Comparison of ENCODE assay signal across 8 cellular contexts in the genomic region with DNA sequence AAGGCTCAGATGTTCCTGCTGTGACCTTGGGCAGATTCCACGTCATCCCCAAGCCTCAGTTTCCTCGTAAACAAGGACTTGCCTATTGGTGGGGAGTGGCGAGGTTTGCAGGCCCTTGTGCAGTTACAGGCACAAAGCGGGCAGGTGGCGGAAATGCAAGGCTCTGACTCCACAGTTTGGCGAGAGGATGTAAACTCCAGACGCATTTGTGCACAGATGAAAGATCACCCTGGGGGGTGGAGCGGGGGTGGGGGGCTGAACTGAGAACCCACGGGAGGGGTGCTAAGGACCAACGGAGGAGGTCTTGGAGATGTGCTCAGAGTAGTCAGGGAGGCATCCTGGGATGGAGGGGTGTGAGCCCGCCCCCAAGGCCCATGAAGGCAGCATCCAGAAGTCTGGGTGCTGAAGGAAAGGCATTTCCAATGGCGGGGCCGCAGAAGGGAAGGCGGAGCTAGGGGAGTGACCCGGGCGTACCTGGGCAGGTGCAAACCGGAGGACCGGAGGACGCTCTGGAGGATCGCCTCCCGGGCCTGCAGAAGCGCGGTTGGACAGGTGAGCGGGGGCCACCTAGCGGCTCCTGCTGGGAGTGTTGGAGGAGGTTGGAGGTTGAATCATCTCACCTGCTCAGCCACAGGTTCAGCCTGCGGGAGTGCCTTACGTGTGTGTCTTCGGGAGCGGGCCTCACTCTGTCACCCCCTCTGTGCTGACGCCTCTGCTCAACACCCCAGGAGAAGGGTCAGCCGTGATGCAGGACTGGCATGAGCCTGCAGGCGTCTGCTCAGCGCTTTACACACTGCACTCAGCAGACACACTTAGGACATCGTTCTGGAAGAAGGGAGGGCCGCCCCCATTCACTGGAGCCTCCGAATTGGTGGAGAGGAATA. TPM values are rescaled to one million over a fixed set of nuclear protein-coding genes. Genes with fewer than 3 reads are reported as not detected.
DNase-seq lines count a peak whose midpoint lies in the region; ATAC-seq and TF ChIP-seq lines count a peak whose summit lies in the region.

No MANE protein-coding gene starts in this region.

- no peaks in the 10 kb centered on the region for H3K36me3 ChIP-seq in right lobe of liver

- H3K4me3 ChIP-seq in right lobe of liver = no peak overlapping the region

- 7% methylated on average over 17 of the region's 36 CpGs for WGBS in right lobe of liver (ENCODE audit: insufficient coverage, low coverage, low lambda C conversion rate, missing lambda C conversion rate)

- no peaks in the 10 kb centered on the region for H3K36me3 Mint-ChIP-seq in activated CD4-positive, alpha-beta T cell treated with anti-CD3 and anti-CD28 coated beads for 36 hours (ENCODE audit: low read depth)

- no peak overlapping the region for H3K4me3 Mint-ChIP-seq in activated CD4-positive, alpha-beta T cell treated with anti-CD3 and anti-CD28 coated beads for 36 hours

- ATAC-seq in activated CD4-positive, alpha-beta T cell treated with anti-CD3 and anti-CD28 coated beads for 36 hours = peak; percentile 86
- ATAC-seq in right lobe of liver = peak; percentile 92 to 97 (median 96)

- peak; percentile 41 for DNase-seq in NK-92 treated with Interleukin-12 subunit alpha and Interleukin-12 subunit beta, amount 100 ng/mL, for 24 hours (lab: John Stamatoyannopoulos, UW)
- DNase-seq in NK-92 (lab: John Stamatoyannopoulos, UW; ENCODE audit: unreplicated experiment) (no peak), NCI-H187 treated with DMSO at 0.1 percent for 48 hours (lab: John Stamatoyannopoulos, UW) (peak; percentile 0), cerebellar cortex (ENCODE audit: low spot score) (peak; percentile 78), right lobe of liver (peak; percentile 81 to 83 (median 81)), GF-D8 (lab: John Stamatoyannopoulos, UW) (no peak)
- DNase-seq in activated CD4-positive, alpha-beta T cell treated with anti-CD3 and anti-CD28 coated beads for 36 hours = peak; percentile 88
- DNase-seq in stimulated activated CD8-positive, alpha-beta memory T cell treated with anti-CD3 and anti-CD28 coated beads, Interleukin-12 subunit alpha, Interleukin-12 subunit beta, amount 100 ng/mL, for 4 hours (ENCODE audit: low read depth) = peak; percentile 55

- POLR2A ChIA-PET in activated CD4-positive, alpha-beta T cell treated with anti-CD3 and anti-CD28 coated beads for 36 hours (lab: Charles Lee) = no interaction called here

- no peak for TF ChIP-seq POLR2A in right lobe of liver (IDR thresholded peaks at IDR 0.05)

- H3K27me3 ChIP-seq in right lobe of liver = peaks cover 0 to 36% of the 10 kb centered on the region in 2 donors

- H3K4me1 ChIP-seq in right lobe of liver = peaks cover 0 to 10% (median 0%) of the 10 kb centered on the region in 4 donors

- intact Hi-C loops in activated CD4-positive, alpha-beta T cell treated with anti-CD3 and anti-CD28 coated beads for 36 hours (cut with DNase I, micrococcal nuclease) = loop anchor here (1.0 to 2.0 kb wide), 7 partner anchors 71 to 228 kb away; no protein-coding TSS in a partner anchor
- intact Hi-C loops in right lobe of liver (cut with DNase I) = loop anchor here in 1 of 2 donors (5.0 kb wide), 2 partner anchors 74 to 234 kb away; no protein-coding TSS in a partner anchor

- H3K4me1 Mint-ChIP-seq in activated CD4-positive, alpha-beta T cell treated with anti-CD3 and anti-CD28 coated beads for 36 hours = peaks cover 9% of the 10 kb centered on the region

- H3K9me3 ChIP-seq in right lobe of liver = no peaks in the 10 kb centered on the region

- H3K27me3 Mint-ChIP-seq in activated CD4-positive, alpha-beta T cell treated with anti-CD3 and anti-CD28 coated beads for 36 hours = peaks cover 38% of the 10 kb centered on the region

- H3K27ac Mint-ChIP-seq in activated CD4-positive, alpha-beta T cell treated with anti-CD3 and anti-CD28 coated beads for 36 hours = no peak overlapping the region

- CTCF ChIA-PET in activated CD4-positive, alpha-beta T cell treated with anti-CD3 and anti-CD28 coated beads for 36 hours (lab: Charles Lee) = interaction anchor here (0.6 kb wide), 1 partner anchor 13 kb away, joined by 5 read pairs; no protein-coding TSS in a partner anchor

- no peak overlapping the region for H3K27ac ChIP-seq in right lobe of liver

- no peaks in the 10 kb centered on the region for H3K9me3 Mint-ChIP-seq in activated CD4-positive, alpha-beta T cell treated with anti-CD3 and anti-CD28 coated beads for 36 hours (ENCODE audit: low read depth)

- peak; percentile 79 to 90 (median 88) for TF ChIP-seq CTCF in right lobe of liver (IDR thresholded peaks at IDR 0.05)

RNA-seq across cellular contexts. Expression of a gene that starts 1.9 kb away (rescaled TPM):
- not detected for total RNA-seq in activated CD4-positive, alpha-beta T cell treated with anti-CD3 and anti-CD28 coated beads for 36 hours
- total RNA-seq in right lobe of liver = not detected

RNA-seq across cellular contexts. Expression of a gene that starts 44.3 kb away (rescaled TPM):
- not detected for total RNA-seq in activated CD4-positive, alpha-beta T cell treated with anti-CD3 and anti-CD28 coated beads for 36 hours
- 1 to 10 TPM in 1 of 6 experiments, not detected in 5; 3.3 TPM for total RNA-seq in right lobe of liver

Comparison
In these comparisons a context has a peak if more than half of its experiments do, and no peak if none do; other contexts are left out.
1. DNase-seq: peak in NK-92 treated with Interleukin-12 subunit alpha and Interleukin-12 subunit beta, amount 100 ng/mL, for 24 hours (single experiment), NCI-H187 treated with DMSO at 0.1 percent for 48 hours (single experiment), activated CD4-positive, alpha-beta T cell treated with anti-CD3 and anti-CD28 coated beads for 36 hours (single experiment), cerebellar cortex (single experiment), right lobe of liver (3 of 3) and stimulated activated CD8-positive, alpha-beta memory T cell treated with anti-CD3 and anti-CD28 coated beads, Interleukin-12 subunit alpha, Interleukin-12 subunit beta, amount 100 ng/mL, for 4 hours (single experiment); none in NK-92 (single experiment) and GF-D8 (single experiment).